Comparison of ENCODE assay signal across 11 cellular contexts in genomic region chr19:5103061-5103701, GRCh38.
DNase-seq lines count a peak whose midpoint lies in the region; ATAC-seq lines count a peak whose summit lies in the region.
"Had no signal": no experiment of that assay in that cellular context is flagged by ENCODE, and none has a peak within 500 bp of the region (broad histone marks: within the 10 kb centered on the region; RNA-seq: fewer than 3 reads in every experiment).

No MANE protein-coding gene starts in this region.

- H3K27me3 ChIP-seq in muscle layer of colon (ENCODE audit: control insufficient read depth in 1 of 2, insufficient read depth in 2 of 2, low read length in 2 of 2), result no peaks in the 10 kb centered on the region

- peak overlapping the region; percentile 50 for H3K27ac ChIP-seq in muscle layer of colon (ENCODE audit: low read depth, low read length)

- no peaks in the 10 kb centered on the region for H3K4me1 Mint-ChIP-seq in activated CD8-positive, alpha-beta T cell treated with anti-CD3 and anti-CD28 coated beads, Interleukin-2, amount 10 ng/mL, durations not matched to agents 7 days and 5 days (ENCODE audit: low read depth)

- H3K9me3 ChIP-seq in muscle layer of colon (ENCODE audit: low read length), result no peaks in the 10 kb centered on the region

- H3K4me1 ChIP-seq in muscle layer of colon (ENCODE audit: insufficient read depth, low read length), result peaks cover 28% of the 10 kb centered on the region

- peaks cover 29% of the 10 kb centered on the region for H3K36me3 Mint-ChIP-seq in activated CD8-positive, alpha-beta T cell treated with anti-CD3 and anti-CD28 coated beads, Interleukin-2, amount 10 ng/mL, durations not matched to agents 7 days and 5 days (ENCODE audit: low read depth)

- no peak overlapping the region for H3K9ac ChIP-seq in muscle layer of colon (ENCODE audit: low read length)

- H3K27me3 Mint-ChIP-seq in activated CD8-positive, alpha-beta T cell treated with anti-CD3 and anti-CD28 coated beads, Interleukin-2, amount 10 ng/mL, durations not matched to agents 7 days and 5 days (ENCODE audit: low read depth), result no peaks in the 10 kb centered on the region

- ATAC-seq in Right ventricle myocardium inferior (peak; percentile 79), HG03139 (IDR thresholded peaks at IDR 0.05; ENCODE audit: unreplicated experiment) (no peak)
- no peak for ATAC-seq in activated CD8-positive, alpha-beta T cell treated with anti-CD3 and anti-CD28 coated beads, Interleukin-2, amount 10 ng/mL, durations not matched to agents 7 days and 5 days

- peaks cover 20% of the 10 kb centered on the region for H3K9me3 Mint-ChIP-seq in activated CD8-positive, alpha-beta T cell treated with anti-CD3 and anti-CD28 coated beads, Interleukin-2, amount 10 ng/mL, durations not matched to agents 7 days and 5 days (ENCODE audit: insufficient read depth)

- CTCF ChIA-PET in activated CD8-positive, alpha-beta T cell treated with anti-CD3 and anti-CD28 coated beads, Interleukin-2, amount 10 ng/mL, durations not matched to agents 7 days and 5 days (lab: Charles Lee), result no interaction called here

- DNase-seq in Right ventricle myocardium inferior (ENCODE audit: missing footprints) (peak; percentile 82), cardiac septum (ENCODE audit: low spot score) (no peak), epidermal melanocyte (ENCODE audit: insufficient read length, low spot score) (peak; percentile 93), NCI-H526 treated with DMSO at 0.1 percent for 48 hours (lab: John Stamatoyannopoulos, UW) (no peak)
- no peak for DNase-seq in activated CD8-positive, alpha-beta T cell treated with anti-CD3 and anti-CD28 coated beads, Interleukin-2, amount 10 ng/mL, durations not matched to agents 7 days and 5 days
- no peak for DNase-seq in activated T-cell treated with anti-CD3 and anti-CD28 coated beads, Interleukin-2, amount 50 U/mL, for 1 hour
- DNase-seq: activated gamma-delta T cell, erythroblast had no signal

- peaks cover 9% of the 10 kb centered on the region for H3K36me3 ChIP-seq in muscle layer of colon (ENCODE audit: insufficient read depth, low read length)

- H3K4me3 ChIP-seq in muscle layer of colon (ENCODE audit: low read depth in 1 of 2, low read length in 2 of 2), result no peak overlapping the region

- POLR2A ChIA-PET in activated CD8-positive, alpha-beta T cell treated with anti-CD3 and anti-CD28 coated beads, Interleukin-2, amount 10 ng/mL, durations not matched to agents 7 days and 5 days (lab: Charles Lee), result no interaction called here

- H3K27ac Mint-ChIP-seq in activated CD8-positive, alpha-beta T cell treated with anti-CD3 and anti-CD28 coated beads, Interleukin-2, amount 10 ng/mL, durations not matched to agents 7 days and 5 days, result no peak overlapping the region
- H3K27ac Mint-ChIP-seq: T-helper 1 cell treated with Interleukin-12 subunit alpha and Interleukin-12 subunit beta and Interleukin-4 antibody, amounts not matched to agents 30 μg/mL and 1 μg/mL, for 36 hours had no signal

- H3K4me3 Mint-ChIP-seq in activated CD8-positive, alpha-beta T cell treated with anti-CD3 and anti-CD28 coated beads, Interleukin-2, amount 10 ng/mL, durations not matched to agents 7 days and 5 days, result no peak overlapping the region
- H3K4me3 Mint-ChIP-seq: T-helper 1 cell treated with Interleukin-12 subunit alpha and Interleukin-12 subunit beta and Interleukin-4 antibody, amounts not matched to agents 30 μg/mL and 1 μg/mL, for 36 hours had no signal

- intact Hi-C loops in Right ventricle myocardium inferior (cut with DNase I) (no loop called here), cardiac septum (cut with DNase I) (no loop called here)

Comparison
In these comparisons a context has a peak if more than half of its experiments do, and no peak if none do; other contexts are left out.
1. DNase-seq: peak in Right ventricle myocardium inferior (single experiment) and epidermal melanocyte (single experiment); none in cardiac septum (single experiment), activated CD8-positive, alpha-beta T cell treated with anti-CD3 and anti-CD28 coated beads, Interleukin-2, amount 10 ng/mL, durations not matched to agents 7 days and 5 days (single experiment), NCI-H526 treated with DMSO at 0.1 percent for 48 hours (single experiment) and activated T-cell treated with anti-CD3 and anti-CD28 coated beads, Interleukin-2, amount 50 U/mL, for 1 hour (single experiment).